8 cellular contexts compared by ENCODE assay signal in the genomic region with DNA sequence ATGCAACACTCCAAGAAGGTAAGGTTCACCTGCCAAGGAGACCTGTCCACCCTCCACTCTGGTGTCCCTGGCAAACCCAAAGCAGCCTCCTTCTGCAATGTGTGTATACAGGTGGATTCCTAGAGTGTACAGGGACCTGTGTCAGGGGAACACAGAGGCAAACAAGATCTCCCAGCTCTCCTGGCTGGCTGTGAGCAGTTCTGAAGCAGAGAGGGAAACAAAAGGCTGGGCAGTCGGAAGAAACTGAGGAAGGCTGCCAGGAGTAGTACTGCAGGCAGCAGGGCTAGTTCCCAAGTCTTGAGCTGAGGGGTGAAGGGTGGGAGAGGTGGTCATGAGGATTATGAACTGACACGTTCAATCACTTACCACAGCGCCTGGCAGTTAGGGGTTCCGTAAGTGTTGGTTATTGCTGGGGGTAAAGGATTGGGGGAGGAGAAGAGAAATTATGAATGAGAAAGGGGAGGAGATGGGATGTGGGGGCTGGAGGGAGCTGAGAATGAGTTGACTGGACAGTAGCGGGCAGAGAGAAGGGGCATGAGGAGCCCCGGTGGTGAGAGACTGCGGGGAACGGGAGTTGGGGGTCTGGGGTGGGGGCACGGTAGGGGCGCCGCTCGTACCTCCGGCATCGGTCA. TPM values are rescaled to one million over a fixed set of nuclear protein-coding genes. Genes with fewer than 3 reads are reported as not detected.
A peak's percentile ranks its signal among the peaks of the same experiment; 100 is the strongest.
DNase-seq lines count a peak whose midpoint lies in the region; TF ChIP-seq lines count a peak whose summit lies in the region.

No MANE protein-coding gene starts in this region.

- peak overlapping the region; percentile 89 for H3K4me3 Mint-ChIP-seq in Calu3 (ENCODE audit: low read depth, unreplicated experiment)

- H3K9ac ChIP-seq in colonic mucosa (ENCODE audit: low read depth in 2 of 2, low read length in 2 of 2) (peak overlapping the region; percentile 81 to 94), muscle layer of colon (ENCODE audit: low read length) (peak overlapping the region; percentile 73)

- H3K27ac Mint-ChIP-seq in Calu3 (ENCODE audit: unreplicated experiment): peak overlapping the region; percentile 69

- in situ Hi-C loops in ACHN (cut with HindIII; ENCODE audit: low pct_ligation_motif_present, low pct_unique_long_range_greater_than_20kb, low sequenced_read_pairs): no loop called here

- H3K27ac ChIP-seq in colonic mucosa (peak overlapping the region; percentile 68), muscle layer of colon (ENCODE audit: low read depth, low read length) (peak overlapping the region; percentile 96)

- CTCF ChIA-PET in Calu3 (lab: Charles Lee): interaction anchor here (0.7 to 1.7 kb wide), 4 partner anchors 19 to 80 kb away, joined by 3 to 9 read pairs (median 4); partner anchors contain the start of genes ASPHD1 and SEZ6L2

- peaks cover 29% of the 10 kb centered on the region for H3K4me1 Mint-ChIP-seq in Calu3 (ENCODE audit: low read depth, unreplicated experiment)

- no peaks in the 10 kb centered on the region for H3K9me3 Mint-ChIP-seq in Calu3 (ENCODE audit: low read depth, unreplicated experiment)

- no TSS peak for BruUV-seq in Calu3 (replicated peaks; lab: Mats Ljungman, UMichigan)

- H3K9me3 ChIP-seq in colonic mucosa (no peaks in the 10 kb centered on the region), muscle layer of colon (ENCODE audit: low read length) (no peaks in the 10 kb centered on the region)

- H3K4me3 ChIP-seq in colonic mucosa (peak overlapping the region; percentile 99), muscle layer of colon (ENCODE audit: low read depth in 1 of 2, low read length in 2 of 2) (peak overlapping the region; percentile 77 to 78)

- TF ChIP-seq CTCF in Calu3 (IDR thresholded peaks at IDR 0.05; ENCODE audit: unreplicated experiment) (no peak), colonic mucosa (IDR thresholded peaks at IDR 0.05) (no peak)

- H3K27me3 ChIP-seq in colonic mucosa (no peaks in the 10 kb centered on the region), muscle layer of colon (ENCODE audit: control insufficient read depth in 1 of 2, insufficient read depth in 2 of 2, low read length in 2 of 2) (no peaks in the 10 kb centered on the region)

- intact Hi-C loops in Calu3 (cut with micrococcal nuclease; ENCODE audit: unreplicated experiment): loop anchor here (10.0 kb wide), 1 partner anchor 50 kb away; the partner anchor contains the start of gene TAOK2
- intact Hi-C loops in colonic mucosa (cut with DNase I): no loop called here

- no peak for DNase-seq in Calu3
- DNase-seq in MV-4-11 (lab: John Stamatoyannopoulos, UW): peak; percentile 13
- DNase-seq in colonic mucosa: peak; percentile 26
- no peak for DNase-seq in stimulated activated CD4-positive, alpha-beta T cell treated with anti-CD3 and anti-CD28 coated beads, Interleukin-4, amount 100 ng/mL, for 1 hour
- no peak for DNase-seq in ACHN
- no peak for DNase-seq in cerebellar nuclear complex (lab: John Stamatoyannopoulos, UW)
- no peak for DNase-seq in hepatic stellate cell (ENCODE audit: low spot score)

- H3K27me3 Mint-ChIP-seq in Calu3 (ENCODE audit: unreplicated experiment): no peaks in the 10 kb centered on the region

- no peaks in the 10 kb centered on the region for H3K36me3 ChIP-seq in colonic mucosa
- H3K36me3 ChIP-seq in muscle layer of colon (ENCODE audit: insufficient read depth, low read length): peaks cover 22% of the 10 kb centered on the region

- H3K4me1 ChIP-seq in colonic mucosa (peaks cover 11% of the 10 kb centered on the region), muscle layer of colon (ENCODE audit: insufficient read depth, low read length) (peaks cover 20% of the 10 kb centered on the region)

- H3K36me3 Mint-ChIP-seq in Calu3 (ENCODE audit: insufficient read depth, unreplicated experiment): peaks cover 51% of the 10 kb centered on the region

RNA-seq across cellular contexts. Expression of gene KCTD13, which starts 0.7 kb away (rescaled TPM):
- total RNA-seq in Calu3 (2022) (52.8 and 55.8 TPM in 2 replicates), colonic mucosa (10 to 100 TPM; 17.7 to 28.8 TPM)

RNA-seq across cellular contexts. Expression of gene ASPHD1, which starts 25.0 kb away (rescaled TPM):
- total RNA-seq in Calu3 (2022): 54.1 and 64.1 TPM in 2 replicates
- 1 to 10 TPM; 1.5 to 3.9 TPM for total RNA-seq in colonic mucosa

RNA-seq across cellular contexts. Expression of gene SEZ6L2, which starts 25.9 kb away (rescaled TPM):
- 68.9 and 92.1 TPM in 2 replicates for total RNA-seq in Calu3 (2022)
- total RNA-seq in colonic mucosa: 10 to 100 TPM; 11.2 to 12.1 TPM

RNA-seq across cellular contexts. Expression of gene TMEM219, which starts 36.6 kb away (rescaled TPM):
- total RNA-seq in Calu3 (2022): 91.1 and 92.1 TPM in 2 replicates
- 100 to 1,000 TPM; 149 to 174 TPM for total RNA-seq in colonic mucosa

RNA-seq across cellular contexts. Expression of gene TAOK2, which starts 48.4 kb away (rescaled TPM):
- total RNA-seq in Calu3 (2022): 75.9 and 76.2 TPM in 2 replicates
- 10 to 100 TPM; 37.4 to 62.3 TPM for total RNA-seq in colonic mucosa

Comparison
In these comparisons a context has a peak if more than half of its experiments do, and no peak if none do; other contexts are left out.
1. DNase-seq: peak in MV-4-11 (single experiment) and colonic mucosa (single experiment); none in Calu3 (single experiment), stimulated activated CD4-positive, alpha-beta T cell treated with anti-CD3 and anti-CD28 coated beads, Interleukin-4, amount 100 ng/mL, for 1 hour (single experiment), ACHN (single experiment), cerebellar nuclear complex (0 of 2) and hepatic stellate cell (single experiment).
2. RNA of gene ASPHD1, which starts 25.0 kb away (total RNA-seq): 54.1 to 64.1 TPM in Calu3; 1.5 to 3.9 TPM in colonic mucosa; every median in the first group is over 10 times any median in the second.